ENCODE assay signal across 20 cellular contexts in the genomic region with DNA sequence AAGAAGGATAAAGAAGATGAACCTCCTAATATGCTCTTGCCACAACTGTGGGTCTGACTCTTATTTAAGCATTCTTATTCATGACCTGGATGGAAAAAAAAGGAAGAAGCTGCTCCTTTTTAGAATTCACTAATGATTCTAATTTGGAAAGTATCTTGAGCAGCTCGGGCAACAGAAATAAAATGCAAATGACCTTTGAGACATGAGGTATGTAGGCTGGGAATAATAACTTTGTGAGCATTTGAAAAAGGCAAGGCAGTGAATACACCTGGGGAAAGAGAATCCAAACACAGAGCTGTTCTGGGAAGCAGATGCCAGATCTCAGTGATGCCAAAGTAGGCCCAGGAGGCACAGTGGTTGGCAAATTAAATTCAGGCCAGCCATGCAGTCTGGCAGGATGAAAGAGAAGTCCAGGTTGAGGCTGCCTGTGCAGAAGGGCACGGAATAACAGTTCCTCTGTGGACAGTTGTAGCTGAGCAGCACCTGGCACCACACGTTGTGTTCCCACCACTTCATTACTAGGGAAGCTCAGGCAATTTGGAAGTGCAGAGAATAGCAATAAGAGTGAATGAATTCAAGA.
DNase-seq lines count a peak whose midpoint lies in the region; ATAC-seq lines count a peak whose summit lies in the region.
"Had no signal": no experiment of that assay in that cellular context is flagged by ENCODE, and none has a peak within 500 bp of the region (broad histone marks: within the 10 kb centered on the region; RNA-seq: fewer than 3 reads in every experiment).

No MANE protein-coding gene starts in this region.

- H4K12ac ChIP-seq in trophoblast cell (ENCODE audit: low read depth, low read length): no peak overlapping the region

- H3K4me3 ChIP-seq in trophoblast cell (ENCODE audit: low read depth, low read length): no peak overlapping the region
- H3K4me3 ChIP-seq: GM23338, PC-9 had no signal

- no peak overlapping the region for H2AK5ac ChIP-seq in trophoblast cell (ENCODE audit: low read length)

- H3K18ac ChIP-seq in trophoblast cell (ENCODE audit: low read length): no peak overlapping the region

- DNase-seq in DMS 273 (lab: John Stamatoyannopoulos, UW; ENCODE audit: unreplicated experiment): peak; percentile 54
- DNase-seq in DMS 273 treated with DMSO at 0.1 percent for 48 hours (lab: John Stamatoyannopoulos, UW): no peak
- peak; percentile 62 for DNase-seq in NCI-H526 treated with DMSO at 0.1 percent for 48 hours (lab: John Stamatoyannopoulos, UW)
- no peak for DNase-seq in left colon
- DNase-seq in trophoblast cell: no peak
- DNase-seq in stimulated activated naive CD4-positive, alpha-beta T cell treated with Interleukin-2 at 50 U/mL for 16 hours (lab: John Stamatoyannopoulos, UW): no peak
- no peak for DNase-seq in mucosa of gallbladder (ENCODE audit: low spot score)
- no peak for DNase-seq in NCI-H187 treated with DMSO at 0.1 percent for 48 hours (lab: John Stamatoyannopoulos, UW)
- DNase-seq: AML-193, GDM1, MM.1S, NCI-H1105, NCI-H2081 treated with DMSO at 0.1 percent for 48 hours, NCI-H82, PC-9, SIG-M5 had no signal

- no peak overlapping the region for H4K8ac ChIP-seq in trophoblast cell (ENCODE audit: low read depth, low read length)

- no peaks in the 10 kb centered on the region for H3K9me3 ChIP-seq in trophoblast cell (ENCODE audit: insufficient read depth, low read depth, low read length)

- no peaks in the 10 kb centered on the region for H3K36me3 ChIP-seq in trophoblast cell (ENCODE audit: control insufficient read depth in 1 of 2, insufficient read depth in 2 of 2, low read length in 2 of 2)

- no peak overlapping the region for H2BK120ac ChIP-seq in trophoblast cell (ENCODE audit: insufficient read depth, low read length, poor library complexity)

- H3K27me3 ChIP-seq in trophoblast cell (ENCODE audit: insufficient read depth, low read length): no peaks in the 10 kb centered on the region

- no peak overlapping the region for H2BK12ac ChIP-seq in trophoblast cell (ENCODE audit: low read length)

- no peaks in the 10 kb centered on the region for H3K79me2 ChIP-seq in trophoblast cell (ENCODE audit: control insufficient read depth, insufficient read depth, low read length, poor library complexity)

- no peak overlapping the region for H3K14ac ChIP-seq in trophoblast cell (ENCODE audit: low read length)

- H3K4me1 ChIP-seq in trophoblast cell (ENCODE audit: control insufficient read depth in 1 of 2, insufficient read depth in 2 of 2, low read length in 2 of 2): no peaks in the 10 kb centered on the region

- H3K4ac ChIP-seq in trophoblast cell (ENCODE audit: low read depth, low read length): no peak overlapping the region

- peak overlapping the region; percentile 92 for H3K23ac ChIP-seq in trophoblast cell (ENCODE audit: low read length)

- no CpG with 5 or more reads among the region's 3 CpGs for WGBS in trophoblast cell (ENCODE audit: extremely low coverage, insufficient coverage, insufficient read length)

- H3K4me2 ChIP-seq in trophoblast cell (ENCODE audit: low read length): no peak overlapping the region
- H3K4me2 ChIP-seq: GM23338, PC-9 had no signal

- no peaks in the 10 kb centered on the region for H3K79me1 ChIP-seq in trophoblast cell (ENCODE audit: low read length)

- H3K27ac ChIP-seq in trophoblast cell (ENCODE audit: low read depth, low read length): no peak overlapping the region
- H3K27ac ChIP-seq: 22Rv1, PC-9, RWPE1 had no signal

- H4K91ac ChIP-seq in trophoblast cell (ENCODE audit: low read depth, low read length): no peak overlapping the region

- no peak overlapping the region for H2BK5ac ChIP-seq in trophoblast cell (ENCODE audit: low read depth, low read length, poor library complexity)

- H2AFZ ChIP-seq in trophoblast cell (ENCODE audit: insufficient read depth, low read length, poor library complexity): no peak overlapping the region
- H2AFZ ChIP-seq: GM23338, PC-9 had no signal

- peak overlapping the region; percentile 75 for H3K9ac ChIP-seq in trophoblast cell (ENCODE audit: low read length)

- peak; percentile 48 for ATAC-seq in left colon
- ATAC-seq: HCT116 had no signal

- intact Hi-C loops in left colon (cut with DNase I, micrococcal nuclease): no loop called here

Comparison
In these comparisons a context has a peak if more than half of its experiments do, and no peak if none do; other contexts are left out.
1. DNase-seq: peak in DMS 273 (single experiment) and NCI-H526 treated with DMSO at 0.1 percent for 48 hours (single experiment); none in DMS 273 treated with DMSO at 0.1 percent for 48 hours (single experiment), left colon (0 of 2), trophoblast cell (0 of 2), stimulated activated naive CD4-positive, alpha-beta T cell treated with Interleukin-2 at 50 U/mL for 16 hours (single experiment), mucosa of gallbladder (single experiment) and NCI-H187 treated with DMSO at 0.1 percent for 48 hours (single experiment).